Comparison of ENCODE assay signal across 8 cellular contexts in the genomic region with DNA sequence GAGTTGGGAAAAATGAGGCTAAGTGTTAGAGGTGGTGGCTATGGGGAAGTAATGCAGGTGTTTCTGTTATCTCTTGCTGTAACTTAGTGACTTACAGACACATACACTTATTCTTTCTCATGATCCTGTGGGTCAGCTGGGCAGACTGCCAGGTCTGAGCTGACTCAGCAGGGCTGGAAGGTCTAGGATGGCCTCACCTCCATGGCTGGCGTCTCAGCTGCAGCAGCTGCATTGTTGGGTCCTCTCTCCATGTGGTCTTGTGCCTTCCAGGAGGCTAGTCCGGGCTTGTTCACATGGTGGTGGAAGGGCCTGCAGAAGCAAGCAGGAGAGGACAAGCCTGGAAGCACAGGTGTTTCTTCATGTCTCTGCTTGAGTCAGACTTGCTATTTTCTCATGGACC.
A peak's percentile ranks its signal among the peaks of the same experiment; 100 is the strongest.
DNase-seq lines count a peak whose midpoint lies in the region; ATAC-seq lines count a peak whose summit lies in the region.

No MANE protein-coding gene starts in this region.

- ATAC-seq in HG03066 (IDR thresholded peaks at IDR 0.05; ENCODE audit: low read depth, unreplicated experiment): peak; percentile 78
- no peak for ATAC-seq in GM21526 (IDR thresholded peaks at IDR 0.05; ENCODE audit: low FRiP score, unreplicated experiment)

- peak; percentile 57 for DNase-seq in DMS153 (lab: John Stamatoyannopoulos, UW)
- DNase-seq in DMS153 treated with DMSO at 0.1 percent for 48 hours (lab: John Stamatoyannopoulos, UW; ENCODE audit: unreplicated experiment): no peak
- DNase-seq in RPMI7951 (ENCODE audit: low read depth): peak; percentile 93
- peak; percentile 29 for DNase-seq in hepatic stellate cell (ENCODE audit: low spot score)
- DNase-seq in D341Med (ENCODE audit: low spot score): no peak
- DNase-seq in HuH-7 (ENCODE audit: low spot score): no peak

Comparison
In these comparisons a context has a peak if more than half of its experiments do, and no peak if none do; other contexts are left out.
1. DNase-seq: peak in DMS153 (single experiment), RPMI7951 (single experiment) and hepatic stellate cell (single experiment); none in DMS153 treated with DMSO at 0.1 percent for 48 hours (single experiment), D341Med (single experiment) and HuH-7 (single experiment).